14 cellular contexts compared by ENCODE assay signal in the genomic region with DNA sequence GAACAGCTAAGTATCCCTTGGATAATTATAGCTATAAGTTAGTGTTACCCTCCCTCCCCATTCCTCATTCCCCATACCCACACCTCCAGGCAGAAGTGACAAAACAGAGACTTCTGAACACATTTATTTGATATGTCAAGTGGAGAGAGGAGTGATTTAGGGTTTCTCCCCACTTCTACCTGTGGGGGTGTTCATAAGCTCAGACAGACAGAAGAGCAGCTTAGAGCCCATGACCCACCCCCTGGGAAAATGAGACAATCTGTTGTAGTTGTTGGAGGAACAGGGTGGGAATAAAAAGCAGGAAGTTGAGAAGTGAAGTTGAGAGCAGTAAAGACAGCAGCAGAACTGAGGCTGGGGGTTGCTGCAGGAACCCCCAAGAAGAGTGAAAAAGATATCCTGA. TPM values are rescaled to one million over a fixed set of nuclear protein-coding genes. Genes with fewer than 3 reads are reported as not detected.
DNase-seq lines count a peak whose midpoint lies in the region; ATAC-seq and TF ChIP-seq lines count a peak whose summit lies in the region.
"Had no signal": no experiment of that assay in that cellular context is flagged by ENCODE, and none has a peak within 500 bp of the region (broad histone marks: within the 10 kb centered on the region; RNA-seq: fewer than 3 reads in every experiment).

No MANE protein-coding gene starts in this region.

- H3K27me3 Mint-ChIP-seq in activated CD8-positive, alpha-beta T cell treated with anti-CD3 and anti-CD28 coated beads for 36 hours = no peaks in the 10 kb centered on the region
- peaks cover 70% of the 10 kb centered on the region for H3K27me3 Mint-ChIP-seq in mesothelial cell of epicardium (ENCODE audit: low read depth)

- peaks cover 53% of the 10 kb centered on the region for H3K4me1 Mint-ChIP-seq in activated CD8-positive, alpha-beta T cell treated with anti-CD3 and anti-CD28 coated beads for 36 hours (ENCODE audit: low read depth)
- H3K4me1 Mint-ChIP-seq in mesothelial cell of epicardium = peaks cover 55% of the 10 kb centered on the region

- H3K9me3 ChIP-seq in left ventricle myocardium inferior (replicated peaks) (no peaks in the 10 kb centered on the region), uterus (no peaks in the 10 kb centered on the region)
- H3K9me3 ChIP-seq: left lung, prostate gland, testis had no signal

- H3K36me3 ChIP-seq in left ventricle myocardium inferior = no peaks in the 10 kb centered on the region
- no peaks in the 10 kb centered on the region for H3K36me3 ChIP-seq in uterus
- H3K36me3 ChIP-seq: left lung, prostate gland had no signal

- H3K4me3 ChIP-seq in left ventricle myocardium inferior = no peak overlapping the region
- H3K4me3 ChIP-seq in uterus = no peak overlapping the region
- H3K4me3 ChIP-seq: testis had no signal

- H3K4me3 Mint-ChIP-seq in activated CD8-positive, alpha-beta T cell treated with anti-CD3 and anti-CD28 coated beads for 36 hours = peak overlapping the region; percentile 92
- peak overlapping the region; percentile 86 for H3K4me3 Mint-ChIP-seq in mesothelial cell of epicardium

- H3K4me1 ChIP-seq in left ventricle myocardium inferior = peaks cover 95% of the 10 kb centered on the region
- H3K4me1 ChIP-seq in uterus = peaks cover 0 to 13% of the 10 kb centered on the region in 2 donors

- peaks cover 19% of the 10 kb centered on the region for H3K36me3 Mint-ChIP-seq in activated CD8-positive, alpha-beta T cell treated with anti-CD3 and anti-CD28 coated beads for 36 hours (ENCODE audit: low read depth)
- H3K36me3 Mint-ChIP-seq in mesothelial cell of epicardium = no peaks in the 10 kb centered on the region

- POLR2A ChIA-PET in activated CD8-positive, alpha-beta T cell treated with anti-CD3 and anti-CD28 coated beads for 36 hours (lab: Charles Lee) = interaction anchor here (1.0 to 12.8 kb wide), 8 partner anchors 14 to 114 kb away, joined by 3 to 160 read pairs (median 8); a partner anchor contains a TSS

- intact Hi-C loops in left ventricle myocardium inferior (cut with micrococcal nuclease) (no loop called here), left ventricle myocardium superior (cut with micrococcal nuclease) (no loop called here), uterus (cut with DNase I; ENCODE audit: low total_unique reads) (no loop called here)
- intact Hi-C loops in activated CD8-positive, alpha-beta T cell treated with anti-CD3 and anti-CD28 coated beads for 36 hours (cut with micrococcal nuclease) = no loop called here

- TF ChIP-seq POLR2A in uterus (IDR thresholded peaks at IDR 0.05) = no peak

- H3K27ac ChIP-seq in left ventricle myocardium inferior (replicated peaks) = peak overlapping the region; percentile 95
- peak overlapping the region; percentile 93 to 97 for H3K27ac ChIP-seq in uterus

- DNase-seq in left ventricle myocardium inferior (no peak), left ventricle myocardium superior (no peak), mesothelial cell of epicardium (ENCODE audit: low spot score in 2 of 2, unreplicated experiment in 2 of 2) (no peak), uterus (no peak), GM19240 (ENCODE audit: insufficient read length, low spot score) (no peak), 8988T (no peak)
- DNase-seq in activated CD8-positive, alpha-beta T cell treated with anti-CD3 and anti-CD28 coated beads for 36 hours = no peak
- DNase-seq: GDM1; left lung; NCI-H1417 treated with DMSO at 0.1 percent for 48 hours; stimulated activated CD4-positive, alpha-beta T cell treated with anti-CD3 and anti-CD28 coated beads, Interleukin-4, amount 100 ng/mL, for 4 hours; testis had no signal

- CTCF ChIA-PET in activated CD8-positive, alpha-beta T cell treated with anti-CD3 and anti-CD28 coated beads for 36 hours (lab: Charles Lee) = interaction anchor here (1.5 to 4.0 kb wide), 4 partner anchors 25 to 100 kb away, joined by 3 to 19 read pairs (median 6); a partner anchor contains a TSS

- no peak overlapping the region for H3K27ac Mint-ChIP-seq in activated CD8-positive, alpha-beta T cell treated with anti-CD3 and anti-CD28 coated beads for 36 hours
- H3K27ac Mint-ChIP-seq in mesothelial cell of epicardium = no peak overlapping the region

- H3K9me3 Mint-ChIP-seq in activated CD8-positive, alpha-beta T cell treated with anti-CD3 and anti-CD28 coated beads for 36 hours = no peaks in the 10 kb centered on the region
- no peaks in the 10 kb centered on the region for H3K9me3 Mint-ChIP-seq in mesothelial cell of epicardium

- H3K27me3 ChIP-seq in left ventricle myocardium inferior (ENCODE audit: low read depth) (no peaks in the 10 kb centered on the region), uterus (no peaks in the 10 kb centered on the region)
- H3K27me3 ChIP-seq: testis had no signal

- TF ChIP-seq CTCF in left ventricle myocardium inferior (IDR thresholded peaks at IDR 0.05; ENCODE audit: borderline replicate concordance) (no peak), mesothelial cell of epicardium (IDR thresholded peaks at IDR 0.05; ENCODE audit: unreplicated experiment) (no peak), uterus (IDR thresholded peaks at IDR 0.05) (no peak)
- no peak for TF ChIP-seq CTCF in activated CD8-positive, alpha-beta T cell treated with anti-CD3 and anti-CD28 coated beads for 36 hours (IDR thresholded peaks at IDR 0.05)

- ATAC-seq in left ventricle myocardium superior (no peak), GM21526 (IDR thresholded peaks at IDR 0.05; ENCODE audit: low FRiP score, unreplicated experiment) (no peak)
- ATAC-seq in activated CD8-positive, alpha-beta T cell treated with anti-CD3 and anti-CD28 coated beads for 36 hours = no peak
- ATAC-seq: left lung had no signal

RNA-seq across cellular contexts. Expression of a gene that starts 1.5 kb away (rescaled TPM):
- total RNA-seq in left ventricle myocardium inferior (23.0 TPM), left ventricle myocardium superior (25.2 TPM), mesothelial cell of epicardium (26.6 to 27.6 TPM (median 27.1 TPM) in 3 replicates), uterus (10 to 100 TPM; 12.3 to 69.0 (median 32.2) TPM)
- total RNA-seq in activated CD8-positive, alpha-beta T cell treated with anti-CD3 and anti-CD28 coated beads for 36 hours = 10 to 100 TPM; 41.5 to 43.6 TPM

RNA-seq across cellular contexts. Expression of a gene that starts 5.0 kb away (rescaled TPM):
- 0.66 TPM for total RNA-seq in left ventricle myocardium inferior
- total RNA-seq in left ventricle myocardium superior = 0.52 TPM
- total RNA-seq in activated CD8-positive, alpha-beta T cell treated with anti-CD3 and anti-CD28 coated beads for 36 hours = 1 to 10 TPM; 6.6 to 7.7 TPM
- 0.86 to 1.9 TPM (median 0.94 TPM) in 3 replicates for total RNA-seq in mesothelial cell of epicardium
- 1 to 10 TPM in 1 of 4 donors, under 1 TPM in 3; 0.26 to 5.0 (median 0.61) TPM for total RNA-seq in uterus

RNA-seq across cellular contexts. Expression of a gene that starts 5.2 kb away (rescaled TPM):
- total RNA-seq in left ventricle myocardium inferior (45.6 TPM), left ventricle myocardium superior (44.0 TPM), mesothelial cell of epicardium (14.4 to 16.4 TPM (median 14.7 TPM) in 3 replicates), uterus (10 to 100 TPM in 2 of 4 donors, 1 to 10 TPM in 2; 3.3 to 28.1 (median 8.6) TPM)
- 10 to 100 TPM; 22.3 to 23.3 TPM for total RNA-seq in activated CD8-positive, alpha-beta T cell treated with anti-CD3 and anti-CD28 coated beads for 36 hours

RNA-seq across cellular contexts. Expression of a gene that starts 32.0 kb away (rescaled TPM):
- 64.4 TPM for total RNA-seq in left ventricle myocardium inferior
- total RNA-seq in left ventricle myocardium superior = 57.7 TPM
- 100 to 1,000 TPM; 261 to 269 TPM for total RNA-seq in activated CD8-positive, alpha-beta T cell treated with anti-CD3 and anti-CD28 coated beads for 36 hours
- 146 to 154 TPM (median 148 TPM) in 3 replicates for total RNA-seq in mesothelial cell of epicardium
- 100 to 1,000 TPM; 118 to 226 (median 146) TPM for total RNA-seq in uterus

RNA-seq across cellular contexts. Expression of a gene that starts 37.0 kb away (rescaled TPM):
- total RNA-seq in left ventricle myocardium inferior (753 TPM), left ventricle myocardium superior (954 TPM), mesothelial cell of epicardium (125 to 129 TPM (median 129 TPM) in 3 replicates), uterus (1,000 to 10,000 TPM in 3 of 4 donors, 100 to 1,000 TPM in 1; 731 to 1,940 (median 1,478) TPM)
- 100 to 1,000 TPM; 130 to 134 TPM for total RNA-seq in activated CD8-positive, alpha-beta T cell treated with anti-CD3 and anti-CD28 coated beads for 36 hours
